Comparison of ENCODE assay signal across 9 cellular contexts in the genomic region with DNA sequence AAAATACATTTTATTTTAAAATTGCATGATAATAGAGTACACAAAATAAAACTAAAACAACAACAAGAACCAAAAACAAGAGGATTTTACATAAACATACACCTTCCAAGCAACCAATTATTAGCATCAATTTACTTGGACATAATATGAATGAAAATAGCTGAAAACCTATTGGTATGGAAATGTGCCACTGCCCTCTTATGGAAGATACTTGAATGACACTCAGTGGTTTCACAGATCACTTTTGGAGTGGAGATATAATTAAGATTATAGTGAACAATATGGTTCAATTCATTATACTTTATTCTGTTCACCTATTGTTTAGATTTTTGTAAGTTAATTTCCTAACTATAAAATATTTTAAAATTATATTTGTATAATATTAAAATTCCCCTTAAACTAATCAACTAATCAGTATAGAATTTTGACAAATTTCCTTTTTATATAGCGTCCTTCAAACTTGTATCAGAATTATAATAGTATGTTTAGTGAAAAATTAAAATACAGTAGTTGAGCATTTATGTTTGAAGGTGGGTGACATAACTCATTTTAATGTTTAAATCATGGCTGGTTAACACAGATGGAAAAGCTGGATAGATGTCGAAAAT.
DNase-seq lines count a peak whose midpoint lies in the region; ATAC-seq and TF ChIP-seq lines count a peak whose summit lies in the region.
"Had no signal": no experiment of that assay in that cellular context is flagged by ENCODE, and none has a peak within 500 bp of the region (broad histone marks: within the 10 kb centered on the region; RNA-seq: fewer than 3 reads in every experiment).

No MANE protein-coding gene starts in this region.

- no peak overlapping the region for H2BK5ac ChIP-seq in trophoblast cell (ENCODE audit: low read depth, low read length, poor library complexity)

- H3K9me3 ChIP-seq in PC-9 (ENCODE audit: insufficient read depth, low read depth): no peaks in the 10 kb centered on the region
- H3K9me3 ChIP-seq in trophoblast cell (ENCODE audit: insufficient read depth, low read depth, low read length): no peaks in the 10 kb centered on the region

- no peak overlapping the region for H2BK120ac ChIP-seq in trophoblast cell (ENCODE audit: insufficient read depth, low read length, poor library complexity)

- H3K4me2 ChIP-seq in PC-9 (no peak overlapping the region), trophoblast cell (ENCODE audit: low read length) (no peak overlapping the region)

- no peaks in the 10 kb centered on the region for H4K20me1 ChIP-seq in PC-9 (ENCODE audit: insufficient read depth)

- no peak overlapping the region for H3K4ac ChIP-seq in trophoblast cell (ENCODE audit: low read depth, low read length)

- DNase-seq in EL (peak; percentile 43), HuH-7 (ENCODE audit: low spot score) (peak; percentile 3), PC-9 (peak in 1 of 2 experiments; percentile 1), epithelial cell of esophagus (ENCODE audit: low read depth) (peak; percentile 63), trophoblast cell (peak; percentile 4 to 67), hypothalamus (lab: John Stamatoyannopoulos, UW) (no peak)
- DNase-seq in activated effector memory CD4-positive, alpha-beta T cell treated with anti-CD3 and anti-CD28 coated beads, Interleukin-2, amount 50 U/mL, for 16 hours: no peak

- H3K4me3 ChIP-seq in PC-9 (no peak overlapping the region), epithelial cell of esophagus (ENCODE audit: low read length) (no peak overlapping the region), trophoblast cell (ENCODE audit: low read depth, low read length) (no peak overlapping the region)

- peak; percentile 81 for TF ChIP-seq CTCF in PC-9 (conservative IDR thresholded peaks at IDR 0.05)
- peak; percentile 75 for TF ChIP-seq CTCF in epithelial cell of esophagus (IDR thresholded peaks at IDR 0.05; ENCODE audit: insufficient read depth, low read depth, low read length, missing control alignments)

- no peak overlapping the region for H3K9ac ChIP-seq in trophoblast cell (ENCODE audit: low read length)

- H3K14ac ChIP-seq in trophoblast cell (ENCODE audit: low read length): no peak overlapping the region

- H3K79me1 ChIP-seq in trophoblast cell (ENCODE audit: low read length): peaks cover 9% of the 10 kb centered on the region

- CTCF ChIA-PET in PC-9 (lab: Charles Lee): no interaction called here

- no peaks in the 10 kb centered on the region for H3F3A ChIP-seq in PC-9 (ENCODE audit: insufficient read depth, low read depth)

- H4K8ac ChIP-seq in trophoblast cell (ENCODE audit: low read depth, low read length): no peak overlapping the region

- H3K27ac ChIP-seq in PC-9 (no peak overlapping the region), trophoblast cell (ENCODE audit: low read depth, low read length) (no peak overlapping the region)

- no peaks in the 10 kb centered on the region for H3K36me3 ChIP-seq in PC-9 (ENCODE audit: low read depth)
- H3K36me3 ChIP-seq in trophoblast cell (ENCODE audit: control insufficient read depth in 1 of 2, insufficient read depth in 2 of 2, low read length in 2 of 2): no peaks in the 10 kb centered on the region

- POLR2A ChIA-PET in PC-9 (lab: Charles Lee; ENCODE audit: unreplicated experiment): no interaction called here

- WGBS in trophoblast cell (ENCODE audit: extremely low coverage, insufficient coverage, insufficient read length): no CpG with 5 or more reads among the region's 2 CpGs

- BruUV-seq in PC-9 (replicated peaks; lab: Mats Ljungman, UMichigan): no TSS peak

- H3K27me3 ChIP-seq in PC-9 (ENCODE audit: insufficient read depth, low read depth) (no peaks in the 10 kb centered on the region), trophoblast cell (ENCODE audit: insufficient read depth, low read length) (no peaks in the 10 kb centered on the region)

- no peak overlapping the region for H4K91ac ChIP-seq in trophoblast cell (ENCODE audit: low read depth, low read length)

- no peak overlapping the region for H3K18ac ChIP-seq in trophoblast cell (ENCODE audit: low read length)

- H3K4me1 ChIP-seq in PC-9 (replicated peaks; ENCODE audit: insufficient read depth) (no peaks in the 10 kb centered on the region), trophoblast cell (ENCODE audit: control insufficient read depth in 1 of 2, insufficient read depth in 2 of 2, low read length in 2 of 2) (no peaks in the 10 kb centered on the region)

- no peaks in the 10 kb centered on the region for H3K79me2 ChIP-seq in PC-9 (ENCODE audit: low read depth)
- no peaks in the 10 kb centered on the region for H3K79me2 ChIP-seq in trophoblast cell (ENCODE audit: control insufficient read depth, insufficient read depth, low read length, poor library complexity)

- no peaks in the 10 kb centered on the region for H3K9me2 ChIP-seq in PC-9 (ENCODE audit: insufficient read depth)

- peak; percentile 70 for ATAC-seq in GM21576 (IDR thresholded peaks at IDR 0.05; ENCODE audit: unreplicated experiment)
- ATAC-seq: activated T-cell treated with anti-CD3 and anti-CD28 coated beads, Interleukin-2, amount 50 U/mL, for 72 hours had no signal

- no peak overlapping the region for H2BK12ac ChIP-seq in trophoblast cell (ENCODE audit: low read length)

- H3K23ac ChIP-seq in trophoblast cell (ENCODE audit: low read length): no peak overlapping the region

- intact Hi-C loops in PC-9 (cut with micrococcal nuclease; ENCODE audit: unreplicated experiment): loop anchor here (10.0 kb wide), 3 partner anchors 228 to 1008 kb away; no protein-coding TSS in a partner anchor

- no peak overlapping the region for H4K12ac ChIP-seq in trophoblast cell (ENCODE audit: low read depth, low read length)

- H2AFZ ChIP-seq in PC-9 (no peak overlapping the region), trophoblast cell (ENCODE audit: insufficient read depth, low read length, poor library complexity) (no peak overlapping the region)

- no peak overlapping the region for H2AK5ac ChIP-seq in trophoblast cell (ENCODE audit: low read length)

Comparison
In these comparisons a context has a peak if more than half of its experiments do, and no peak if none do; other contexts are left out.
1. DNase-seq: peak in EL (single experiment), HuH-7 (single experiment), epithelial cell of esophagus (single experiment) and trophoblast cell (2 of 2); none in hypothalamus (0 of 51) and activated effector memory CD4-positive, alpha-beta T cell treated with anti-CD3 and anti-CD28 coated beads, Interleukin-2, amount 50 U/mL, for 16 hours (single experiment).